Comparison of ENCODE assay signal across 17 cellular contexts in genomic region chr5:58127486-58128220, GRCh38.
DNase-seq lines count a peak whose midpoint lies in the region; ATAC-seq and TF ChIP-seq lines count a peak whose summit lies in the region.
"Had no signal": no experiment of that assay in that cellular context is flagged by ENCODE, and none has a peak within 500 bp of the region (broad histone marks: within the 10 kb centered on the region; RNA-seq: fewer than 3 reads in every experiment).

No MANE protein-coding gene starts in this region.

- H3K27me3 ChIP-seq in heart left ventricle (no peaks in the 10 kb centered on the region), sigmoid colon (no peaks in the 10 kb centered on the region)

- peak overlapping the region in 2 of 3 experiments; percentile 70 to 93 for H3K27ac Mint-ChIP-seq in nephron
- H3K27ac Mint-ChIP-seq: stimulated activated naive CD8-positive, alpha-beta T cell treated with anti-CD3 and anti-CD28 coated beads, Interleukin-15, Interleukin-2, amounts not matched to agents 100 ng/mL and 50 ng/mL, for 24 hours; T-helper 17 cell had no signal

- no peaks in the 10 kb centered on the region for H3K27me3 Mint-ChIP-seq in nephron (ENCODE audit: low read depth)

- 43 to 47% (median 46%) methylated on average over 11 of the region's 11 CpGs for WGBS in heart left ventricle, 4 donors
- 76 to 80% methylated on average over 11 of the region's 11 CpGs for WGBS in sigmoid colon, 2 donors

- intact Hi-C loops in heart left ventricle (cut with DNase I) (loop anchor here in 1 of 10 donors (5.0 kb wide), 1 partner anchor 55 kb away; no protein-coding TSS in a partner anchor), sigmoid colon (cut with DNase I) (no loop called here)

- in situ Hi-C loops in Caki2 (cut with HindIII; ENCODE audit: low pct_unique_long_range_greater_than_20kb, low sequenced_read_pairs), result loop anchor here (25.0 kb wide), 1 partner anchor 640 kb away; the partner anchor contains the start of gene ACTBL2

- no peak for TF ChIP-seq POLR2A in heart left ventricle (IDR thresholded peaks at IDR 0.05)
- TF ChIP-seq POLR2A in sigmoid colon (IDR thresholded peaks at IDR 0.05), result no peak

- H3K9me3 Mint-ChIP-seq in nephron, result no peaks in the 10 kb centered on the region
- H3K9me3 Mint-ChIP-seq: stimulated activated naive CD8-positive, alpha-beta T cell treated with anti-CD3 and anti-CD28 coated beads, Interleukin-15, Interleukin-2, amounts not matched to agents 100 ng/mL and 50 ng/mL, for 24 hours had no signal

- ATAC-seq in heart left ventricle (peak; percentile 28 to 70 (median 65)), HG03025 (IDR thresholded peaks at IDR 0.05; ENCODE audit: low FRiP score, unreplicated experiment) (no peak)
- ATAC-seq: T-helper 17 cell had no signal

- H3K27ac ChIP-seq in VCaP (peak overlapping the region; percentile 90), heart left ventricle (peak overlapping the region; percentile 4 to 81 (median 45)), sigmoid colon (no peak overlapping the region)

- peaks cover 0 to 32% (median 9%) of the 10 kb centered on the region in 12 donors for H3K4me1 ChIP-seq in heart left ventricle
- H3K4me1 ChIP-seq in sigmoid colon, result peaks cover 0 to 9% (median 4%) of the 10 kb centered on the region in 4 donors

- H3K9me3 ChIP-seq in heart left ventricle (peaks cover 0 to 5% (median 0%) of the 10 kb centered on the region in 12 donors), sigmoid colon (no peaks in the 10 kb centered on the region)

- peak overlapping the region in 2 of 12 donors; percentile 5 to 18 for H3K4me3 ChIP-seq in heart left ventricle
- no peak overlapping the region for H3K4me3 ChIP-seq in sigmoid colon
- H3K4me3 ChIP-seq: smooth muscle cell had no signal

- peak overlapping the region in 1 of 3 experiments; percentile 8 for H3K4me3 Mint-ChIP-seq in nephron
- H3K4me3 Mint-ChIP-seq: stimulated activated naive CD8-positive, alpha-beta T cell treated with anti-CD3 and anti-CD28 coated beads, Interleukin-15, Interleukin-2, amounts not matched to agents 100 ng/mL and 50 ng/mL, for 24 hours; T-helper 17 cell had no signal

- no peak for TF ChIP-seq CTCF in VCaP (conservative IDR thresholded peaks at IDR 0.05)
- no peak for TF ChIP-seq CTCF in heart left ventricle (IDR thresholded peaks at IDR 0.05)
- no peak for TF ChIP-seq CTCF in nephron (IDR thresholded peaks at IDR 0.05; ENCODE audit: unreplicated experiment in 3 of 3)
- TF ChIP-seq CTCF in sigmoid colon (IDR thresholded peaks at IDR 0.05), result no peak

- H3K4me1 Mint-ChIP-seq in nephron, result peaks cover 44% of the 10 kb centered on the region
- H3K4me1 Mint-ChIP-seq: T-helper 17 cell had no signal

- H3K36me3 Mint-ChIP-seq in nephron (ENCODE audit: low read depth), result no peaks in the 10 kb centered on the region

- no peaks in the 10 kb centered on the region for H3K36me3 ChIP-seq in heart left ventricle
- H3K36me3 ChIP-seq in sigmoid colon, result no peaks in the 10 kb centered on the region

- no peak for TF ChIP-seq EP300 in sigmoid colon (IDR thresholded peaks at IDR 0.05)

- peak; percentile 12 for DNase-seq in Caki2 (ENCODE audit: low read depth)
- no peak for DNase-seq in heart left ventricle
- DNase-seq in NCI-H2196 treated with DMSO at 0.1 percent for 48 hours (lab: John Stamatoyannopoulos, UW; ENCODE audit: unreplicated experiment), result no peak
- DNase-seq in A172 (ENCODE audit: low spot score), result no peak
- DNase-seq in sigmoid colon, result no peak
- DNase-seq: activated CD4-positive, alpha-beta T cell treated with anti-CD3 and anti-CD28 coated beads for 1 hour; activated naive CD4-positive, alpha-beta T cell treated with anti-CD3 and anti-CD28 coated beads, Interleukin-2, amount 50 U/mL, for 16 hours; DMS79; head of caudate nucleus; NCI-H82; RPMI8226; T-helper 17 cell had no signal

Comparison
In these comparisons a context has a peak if more than half of its experiments do, and no peak if none do; other contexts are left out.
1. H3K27ac ChIP-seq: peak in VCaP (single experiment) and heart left ventricle (12 of 12); none in sigmoid colon (0 of 4).